In genomic region chr16:31451201-31451600, GRCh38 we compare ENCODE assay signal across 17 cellular contexts. TPM values are rescaled to one million over a fixed set of nuclear protein-coding genes. Genes with fewer than 3 reads are reported as not detected.
DNase-seq lines count a peak whose midpoint lies in the region; ATAC-seq and TF ChIP-seq lines count a peak whose summit lies in the region.
"Had no signal": no experiment of that assay in that cellular context is flagged by ENCODE, and none has a peak within 500 bp of the region (broad histone marks: within the 10 kb centered on the region; RNA-seq: fewer than 3 reads in every experiment).

No MANE protein-coding gene starts in this region.

- no peak overlapping the region for H2AFZ ChIP-seq in OCI-LY3 (ENCODE audit: low read depth, low read length)

- no peaks in the 10 kb centered on the region for H3K9me3 Mint-ChIP-seq in chondrocyte (ENCODE audit: low read depth)
- H3K9me3 Mint-ChIP-seq: activated CD4-positive, alpha-beta T cell treated with anti-CD3 and anti-CD28 coated beads, Interleukin-2, amount 10 ng/mL, durations not matched to agents 24 days and 14 days had no signal

- H3K27ac Mint-ChIP-seq in chondrocyte (ENCODE audit: unreplicated experiment): no peak overlapping the region
- H3K27ac Mint-ChIP-seq: activated CD4-positive, alpha-beta T cell treated with anti-CD3 and anti-CD28 coated beads, Interleukin-2, amount 10 ng/mL, durations not matched to agents 24 days and 14 days had no signal

- peaks cover 4% of the 10 kb centered on the region for H3K9me3 ChIP-seq in BLaER1
- H3K9me3 ChIP-seq in OCI-LY3 (ENCODE audit: insufficient read depth, low read length): no peaks in the 10 kb centered on the region
- no peaks in the 10 kb centered on the region for H3K9me3 ChIP-seq in psoas muscle
- H3K9me3 ChIP-seq: MG63 had no signal

- no peak overlapping the region for H3K9ac ChIP-seq in BLaER1
- H3K9ac ChIP-seq in OCI-LY3 (ENCODE audit: low read length): no peak overlapping the region

- no peak overlapping the region for H3K4me3 Mint-ChIP-seq in chondrocyte (ENCODE audit: unreplicated experiment)
- H3K4me3 Mint-ChIP-seq: activated CD4-positive, alpha-beta T cell treated with anti-CD3 and anti-CD28 coated beads, Interleukin-2, amount 10 ng/mL, durations not matched to agents 24 days and 14 days had no signal

- WGBS in psoas muscle, 3 donors: 81 to 90% (median 83%) methylated on average over 5 of the region's 5 CpGs

- H3K4me1 ChIP-seq in BLaER1: peaks cover 30% of the 10 kb centered on the region
- H3K4me1 ChIP-seq in OCI-LY3 (ENCODE audit: low read length): 0 out of 2 replicates have a peak, but pooled peaks cover 3% of the 10 kb centered on the region
- H3K4me1 ChIP-seq in psoas muscle: peaks cover 47% of the 10 kb centered on the region

- TF ChIP-seq CTCF in OCI-LY3 (IDR thresholded peaks at IDR 0.05; ENCODE audit: low read depth, low read length) (no peak), chondrocyte (IDR thresholded peaks at IDR 0.05) (no peak), psoas muscle (IDR thresholded peaks at IDR 0.05) (no peak)

- H3K27me3 ChIP-seq in BLaER1: no peaks in the 10 kb centered on the region
- no peaks in the 10 kb centered on the region for H3K27me3 ChIP-seq in OCI-LY3 (ENCODE audit: low read depth, low read length)
- H3K27me3 ChIP-seq in psoas muscle (ENCODE audit: insufficient read depth in 3 of 3, low read length in 2 of 3): no peaks in the 10 kb centered on the region
- H3K27me3 ChIP-seq: foreskin keratinocyte, MG63 had no signal

- H3K4me3 ChIP-seq in BLaER1 (no peak overlapping the region), OCI-LY3 (ENCODE audit: low read length) (no peak overlapping the region), psoas muscle (no peak overlapping the region)
- H3K4me3 ChIP-seq: MG63 had no signal

- H4K20me1 ChIP-seq in BLaER1 (peaks cover 56% of the 10 kb centered on the region), OCI-LY3 (ENCODE audit: insufficient read depth, low read length) (peaks cover 11% of the 10 kb centered on the region; the same call in 1 of the 2 replicates)

- peaks cover 49% of the 10 kb centered on the region for H3K4me1 Mint-ChIP-seq in chondrocyte (ENCODE audit: low read depth)

- intact Hi-C loops in psoas muscle (cut with DNase I): loop anchor here (5.0 to 10.0 kb wide), 2 partner anchors 236 to 344 kb away; partner anchors contain the start of genes BCKDK (in 1 of the 2), PYDC1 (in 1 of the 2) and TRIM72 (in 1 of the 2)

- ATAC-seq in psoas muscle (no peak), HG03378 (IDR thresholded peaks at IDR 0.05; ENCODE audit: unreplicated experiment) (no peak), HG02970 (IDR thresholded peaks at IDR 0.05; ENCODE audit: low FRiP score, unreplicated experiment) (no peak)

- peak; percentile 20 for DNase-seq in chondrocyte (ENCODE audit: low spot score)
- DNase-seq in psoas muscle: peak in 1 of 2 donors; percentile 23
- DNase-seq in GDM1 (lab: John Stamatoyannopoulos, UW): no peak
- DNase-seq in DMS114 treated with DMSO at 0.1 percent for 48 hours (lab: John Stamatoyannopoulos, UW; ENCODE audit: unreplicated experiment): no peak
- DNase-seq: activated T-cell treated with anti-CD3 and anti-CD28 coated beads, Interleukin-2, amount 50 U/mL, for 1 hour; T-helper 9 cell had no signal

- H3K4me2 ChIP-seq in BLaER1: peak overlapping the region; percentile 49; the same call in 1 of the 2 replicates
- H3K4me2 ChIP-seq in OCI-LY3 (ENCODE audit: low read length): peak overlapping the region; percentile 20

- H3K27ac ChIP-seq in BLaER1: no peak overlapping the region
- no peak overlapping the region for H3K27ac ChIP-seq in OCI-LY3 (ENCODE audit: low read length)
- H3K27ac ChIP-seq in psoas muscle: peak overlapping the region; percentile 100

- no peaks in the 10 kb centered on the region for H3K36me3 Mint-ChIP-seq in chondrocyte (ENCODE audit: low read depth)

- H3K36me3 ChIP-seq in BLaER1 (0 out of 2 replicates have a peak, but pooled peaks cover 9% of the 10 kb centered on the region), OCI-LY3 (replicated peaks; ENCODE audit: low read depth, low read length) (peaks cover 4% of the 10 kb centered on the region), psoas muscle (ENCODE audit: insufficient read depth in 1 of 2, low read depth in 1 of 2) (no peaks in the 10 kb centered on the region)

- H3K79me2 ChIP-seq in OCI-LY3 (ENCODE audit: low read length): peaks cover 13% of the 10 kb centered on the region

- no peaks in the 10 kb centered on the region for H3K27me3 Mint-ChIP-seq in chondrocyte (ENCODE audit: low read depth)
- H3K27me3 Mint-ChIP-seq: activated CD4-positive, alpha-beta T cell treated with anti-CD3 and anti-CD28 coated beads, Interleukin-2, amount 10 ng/mL, durations not matched to agents 24 days and 14 days had no signal

RNA-seq across cellular contexts. Expression of gene ARMC5, which starts 8.1 kb away (rescaled TPM):
- total RNA-seq in chondrocyte: 12.2 to 13.2 TPM (median 12.4 TPM) in 3 replicates
- 10 to 100 TPM; 10.1 to 18.7 (median 13.1) TPM for total RNA-seq in psoas muscle
- polyA plus RNA-seq in psoas muscle: 10 to 100 TPM in 1 of 3 donors, 1 to 10 TPM in 2; 6.5 to 11.7 (median 8.5) TPM

RNA-seq across cellular contexts. Expression of gene ZNF843, which starts 8.6 kb away (rescaled TPM):
- total RNA-seq in chondrocyte (2.3 to 3.7 TPM (median 2.8 TPM) in 3 replicates), psoas muscle (1 to 10 TPM in 1 of 4 donors, under 1 TPM in 3; 0.32 to 1.8 (median 0.93) TPM)
- polyA plus RNA-seq in psoas muscle: 1 to 10 TPM in 1 of 3 donors, under 1 TPM in 2; 0.17 to 1.5 (median 0.30) TPM

RNA-seq across cellular contexts. Expression of gene TGFB1I1, which starts 20.8 kb away (rescaled TPM):
- total RNA-seq in chondrocyte: 124 to 224 TPM (median 221 TPM) in 3 replicates
- 10 to 100 TPM in 1 of 4 donors, 1 to 10 TPM in 3; 8.3 to 11.5 (median 8.7) TPM for total RNA-seq in psoas muscle
- 1 to 10 TPM; 4.5 to 7.0 (median 5.0) TPM for polyA plus RNA-seq in psoas muscle

RNA-seq across cellular contexts. Expression of gene COX6A2, which starts 23.0 kb away (rescaled TPM):
- total RNA-seq in chondrocyte: not detected in 3 replicates
- total RNA-seq in psoas muscle: 1,000 to 10,000 TPM; 1,027 to 1,232 (median 1,156) TPM
- polyA plus RNA-seq in psoas muscle: 1,000 to 10,000 TPM; 1,633 to 3,792 (median 3,386) TPM
- total RNA-seq: activated CD4-positive, alpha-beta T cell treated with anti-CD3 and anti-CD28 coated beads, Interleukin-2, amount 10 ng/mL, durations not matched to agents 24 days and 14 days; cerebellum; foreskin keratinocyte; pulmonary artery endothelial cell had no signal
- polyA plus RNA-seq: foreskin keratinocyte had no signal

RNA-seq across cellular contexts. Expression of gene SLC5A2, which starts 31.7 kb away (rescaled TPM):
- total RNA-seq in chondrocyte (not detected in 3 replicates), psoas muscle (not detected)
- under 1 TPM; 0.08 to 0.35 (median 0.26) TPM for polyA plus RNA-seq in psoas muscle
- total RNA-seq: activated CD4-positive, alpha-beta T cell treated with anti-CD3 and anti-CD28 coated beads, Interleukin-2, amount 10 ng/mL, durations not matched to agents 24 days and 14 days; left ventricle myocardium superior; myocyte; pulmonary artery endothelial cell had no signal

Comparison
In these comparisons a context has a peak if more than half of its experiments do, and no peak if none do; other contexts are left out.
1. RNA of gene TGFB1I1, which starts 20.8 kb away (total RNA-seq): 124 to 224 TPM in chondrocyte; 8.3 to 11.5 TPM in psoas muscle; every median in the first group is over 10 times any median in the second.